In genomic region chr12:101570022-101570421, GRCh38 we compare ENCODE assay signal across 9 cellular contexts. TPM values are rescaled to one million over a fixed set of nuclear protein-coding genes. Genes with fewer than 3 reads are reported as not detected.
DNase-seq lines count a peak whose midpoint lies in the region; ATAC-seq, FAIRE-seq and TF ChIP-seq lines count a peak whose summit lies in the region.
"Had no signal": no experiment of that assay in that cellular context is flagged by ENCODE, and none has a peak within 500 bp of the region (broad histone marks: within the 10 kb centered on the region; RNA-seq: fewer than 3 reads in every experiment).

No MANE protein-coding gene starts in this region.

- no peak overlapping the region for H4K5ac ChIP-seq in mesendoderm (ENCODE audit: low read length)

- no peak overlapping the region for H2BK120ac ChIP-seq in mesendoderm (ENCODE audit: low read depth, low read length)

- H3K79me1 ChIP-seq in mesendoderm (ENCODE audit: low read length), result no peaks in the 10 kb centered on the region

- no peak overlapping the region for H3K4me3 Mint-ChIP-seq in activated CD4-positive, alpha-beta T cell treated with anti-CD3 and anti-CD28 coated beads for 36 hours
- H3K4me3 Mint-ChIP-seq in naive thymus-derived CD8-positive, alpha-beta T cell, result no peak overlapping the region

- H3K4me1 ChIP-seq in mesendoderm (ENCODE audit: control insufficient read depth, low read depth, low read length), result peaks cover 3% of the 10 kb centered on the region

- no peak overlapping the region for H3K18ac ChIP-seq in mesendoderm (ENCODE audit: low read length)

- no peaks in the 10 kb centered on the region for H3K79me2 ChIP-seq in mesendoderm (ENCODE audit: control insufficient read depth, insufficient read depth, low read length)

- peaks cover 7% of the 10 kb centered on the region for H3K27me3 Mint-ChIP-seq in activated CD4-positive, alpha-beta T cell treated with anti-CD3 and anti-CD28 coated beads for 36 hours
- H3K27me3 Mint-ChIP-seq in naive thymus-derived CD8-positive, alpha-beta T cell, result peaks cover 2 to 13% (median 13%) of the 10 kb centered on the region in 5 donors

- POLR2A ChIA-PET in activated CD4-positive, alpha-beta T cell treated with anti-CD3 and anti-CD28 coated beads for 36 hours (lab: Charles Lee), result no interaction called here
- POLR2A ChIA-PET in naive thymus-derived CD8-positive, alpha-beta T cell (lab: Charles Lee), result no interaction called here

- no peaks in the 10 kb centered on the region for H3K9me3 Mint-ChIP-seq in activated CD4-positive, alpha-beta T cell treated with anti-CD3 and anti-CD28 coated beads for 36 hours (ENCODE audit: low read depth)
- H3K9me3 Mint-ChIP-seq in naive thymus-derived CD8-positive, alpha-beta T cell, result no peaks in the 10 kb centered on the region

- H3K27me3 ChIP-seq in bronchial epithelial cell (ENCODE audit: control insufficient read depth, insufficient read depth, low read length) (peaks cover 3% of the 10 kb centered on the region), mesendoderm (ENCODE audit: insufficient read depth, low read length, poor library complexity) (no peaks in the 10 kb centered on the region)

- peaks cover 16% of the 10 kb centered on the region for H3K4me1 Mint-ChIP-seq in activated CD4-positive, alpha-beta T cell treated with anti-CD3 and anti-CD28 coated beads for 36 hours
- peaks cover 2 to 7% (median 2%) of the 10 kb centered on the region in 4 donors for H3K4me1 Mint-ChIP-seq in naive thymus-derived CD8-positive, alpha-beta T cell

- H2BK5ac ChIP-seq in mesendoderm (ENCODE audit: low read length), result no peak overlapping the region

- H2AK5ac ChIP-seq in mesendoderm (ENCODE audit: low read length), result no peak overlapping the region

- DNase-seq in EL (peak; percentile 42), NCI-H1105 treated with DMSO at 0.1 percent for 48 hours (lab: John Stamatoyannopoulos, UW) (peak; percentile 23), bronchial epithelial cell (ENCODE audit: low read depth) (peak; percentile 53), mesendoderm (peak; percentile 87), SHP77 (lab: John Stamatoyannopoulos, UW) (no peak)
- no peak for DNase-seq in activated CD4-positive, alpha-beta T cell treated with anti-CD3 and anti-CD28 coated beads for 36 hours
- no peak for DNase-seq in naive thymus-derived CD8-positive, alpha-beta T cell

- no peak overlapping the region for H3K9ac ChIP-seq in mesendoderm (ENCODE audit: low read length)

- CTCF ChIA-PET in activated CD4-positive, alpha-beta T cell treated with anti-CD3 and anti-CD28 coated beads for 36 hours (lab: Charles Lee), result no interaction called here

- no peak overlapping the region for H3K4ac ChIP-seq in mesendoderm (ENCODE audit: low read depth, low read length)

- FAIRE-seq in bronchial epithelial cell (lab: Jason Lieb, UNC), result no peak

- peak; percentile 12 for TF ChIP-seq CTCF in bronchial epithelial cell (IDR thresholded peaks at IDR 0.05; ENCODE audit: insufficient read depth, low read length, severe bottlenecking)

- H3K27ac ChIP-seq in mesendoderm (ENCODE audit: low read depth, low read length), result no peak overlapping the region

- WGBS in mesendoderm (ENCODE audit: extremely low coverage, insufficient coverage, low lambda C conversion rate), result no CpG with 5 or more reads among the region's 3 CpGs

- no peak overlapping the region for H3K4me2 ChIP-seq in mesendoderm (ENCODE audit: low read length)

- H3K36me3 Mint-ChIP-seq in activated CD4-positive, alpha-beta T cell treated with anti-CD3 and anti-CD28 coated beads for 36 hours (ENCODE audit: low read depth), result peaks cover 2% of the 10 kb centered on the region
- H3K36me3 Mint-ChIP-seq in naive thymus-derived CD8-positive, alpha-beta T cell, result peaks cover 0 to 3% (median 0%) of the 10 kb centered on the region in 3 donors

- intact Hi-C loops in activated CD4-positive, alpha-beta T cell treated with anti-CD3 and anti-CD28 coated beads for 36 hours (cut with DNase I, micrococcal nuclease), result loop anchor here in 1 of 2 experiments (5.0 kb wide), 1 partner anchor 187 kb away; no protein-coding TSS in a partner anchor

- H3K56ac ChIP-seq in mesendoderm (ENCODE audit: low read length), result no peak overlapping the region

- H3K36me3 ChIP-seq in bronchial epithelial cell (ENCODE audit: control insufficient read depth, insufficient read depth, low read length) (no peaks in the 10 kb centered on the region), mesendoderm (ENCODE audit: control insufficient read depth, insufficient read depth, low read length) (no peaks in the 10 kb centered on the region)

- H3K27ac Mint-ChIP-seq in activated CD4-positive, alpha-beta T cell treated with anti-CD3 and anti-CD28 coated beads for 36 hours, result no peak overlapping the region
- H3K27ac Mint-ChIP-seq in naive thymus-derived CD8-positive, alpha-beta T cell, result no peak overlapping the region

- no peak overlapping the region for H3K4me3 ChIP-seq in bronchial epithelial cell (ENCODE audit: low read depth, low read length)
- H3K4me3 ChIP-seq in mesendoderm (ENCODE audit: low read length), result no peak overlapping the region
- H3K4me3 ChIP-seq: lung had no signal

- ATAC-seq in HG02571 (IDR thresholded peaks at IDR 0.05; ENCODE audit: unreplicated experiment), result no peak
- ATAC-seq in activated CD4-positive, alpha-beta T cell treated with anti-CD3 and anti-CD28 coated beads for 36 hours, result no peak
- ATAC-seq in naive thymus-derived CD8-positive, alpha-beta T cell, result no peak

- H4K8ac ChIP-seq in mesendoderm (ENCODE audit: low read depth, low read length), result no peak overlapping the region

- no peak overlapping the region for H3K23ac ChIP-seq in mesendoderm (ENCODE audit: low read length)

- no peak overlapping the region for H2BK15ac ChIP-seq in mesendoderm (replicated peaks; ENCODE audit: low read depth)

RNA-seq across cellular contexts. Expression of gene MYBPC1, which starts 24.7 kb away (rescaled TPM):
- total RNA-seq in bronchial epithelial cell, result not detected in 2 replicates
- polyA plus RNA-seq in mesendoderm (2013, experiment 1 of 2), result 0.01 TPM
- polyA plus RNA-seq in mesendoderm (2013, experiment 2 of 2), result 0.03 TPM
- total RNA-seq in activated CD4-positive, alpha-beta T cell treated with anti-CD3 and anti-CD28 coated beads for 36 hours, result not detected
- total RNA-seq in naive thymus-derived CD8-positive, alpha-beta T cell, result not detected
- polyA plus RNA-seq in naive thymus-derived CD8-positive, alpha-beta T cell, result not detected
- total RNA-seq: lung had no signal

Comparison
In these comparisons a context has a peak if more than half of its experiments do, and no peak if none do; other contexts are left out.
1. DNase-seq: peak in EL (single experiment), NCI-H1105 treated with DMSO at 0.1 percent for 48 hours (single experiment), bronchial epithelial cell (single experiment) and mesendoderm (single experiment); none in activated CD4-positive, alpha-beta T cell treated with anti-CD3 and anti-CD28 coated beads for 36 hours (single experiment), naive thymus-derived CD8-positive, alpha-beta T cell (0 of 10) and SHP77 (0 of 2).